In genomic region chr2:42901076-42901645, GRCh38 we compare ENCODE assay signal across 18 cellular contexts.
DNase-seq lines count a peak whose midpoint lies in the region; ATAC-seq and TF ChIP-seq lines count a peak whose summit lies in the region.
"Had no signal": no experiment of that assay in that cellular context is flagged by ENCODE, and none has a peak within 500 bp of the region (broad histone marks: within the 10 kb centered on the region; RNA-seq: fewer than 3 reads in every experiment).

No MANE protein-coding gene starts in this region.

- H3K14ac ChIP-seq in mesenchymal stem cell (ENCODE audit: low read length in 2 of 2): no peak overlapping the region

- in situ Hi-C loops in G401 (cut with HindIII; ENCODE audit: low sequenced_read_pairs): no loop called here

- no peak for ATAC-seq in stimulated activated naive CD8-positive, alpha-beta T cell treated with anti-CD3 and anti-CD28 coated beads, Interleukin-15, amount 100 ng/mL, for 72 hours
- ATAC-seq in left lobe of liver: no peak
- ATAC-seq: activated T-cell treated with anti-CD3 and anti-CD28 coated beads, Interleukin-2, amount 50 U/mL, for 72 hours; heart left ventricle; left lung; natural killer cell treated with Interleukin-12 subunit alpha and Interleukin-12 subunit beta and Interleukin-15 and Interleukin-18, amount 100 ng/mL, for 72 hours had no signal

- H3K9me3 ChIP-seq in breast epithelium (no peaks in the 10 kb centered on the region), mesenchymal stem cell (ENCODE audit: control insufficient read depth, low read length) (no peaks in the 10 kb centered on the region)
- H3K9me3 ChIP-seq: heart left ventricle, left lung, stomach had no signal

- H3K27me3 Mint-ChIP-seq in MCF 10A (ENCODE audit: insufficient read depth, unreplicated experiment) (no peaks in the 10 kb centered on the region), chondrocyte (ENCODE audit: low read depth) (no peaks in the 10 kb centered on the region)
- peaks cover 13% of the 10 kb centered on the region for H3K27me3 Mint-ChIP-seq in stimulated activated naive CD8-positive, alpha-beta T cell treated with anti-CD3 and anti-CD28 coated beads, Interleukin-15, amount 100 ng/mL, for 72 hours

- POLR2A ChIA-PET in MCF 10A (lab: Yijun Ruan, JAX): interaction anchor here (0.7 kb wide), 1 partner anchor 659 kb away, joined by 4 read pairs; no protein-coding TSS in a partner anchor

- no peak overlapping the region for H3K23ac ChIP-seq in mesenchymal stem cell (ENCODE audit: low read length in 2 of 2)

- H2AK5ac ChIP-seq in mesenchymal stem cell (ENCODE audit: low read length, severe bottlenecking): no peak overlapping the region

- H3K9me3 Mint-ChIP-seq in MCF 10A (ENCODE audit: unreplicated experiment): no peaks in the 10 kb centered on the region
- no peaks in the 10 kb centered on the region for H3K9me3 Mint-ChIP-seq in chondrocyte (ENCODE audit: low read depth)
- no peaks in the 10 kb centered on the region for H3K9me3 Mint-ChIP-seq in stimulated activated naive CD8-positive, alpha-beta T cell treated with anti-CD3 and anti-CD28 coated beads, Interleukin-15, amount 100 ng/mL, for 72 hours
- H3K9me3 Mint-ChIP-seq: activated T-cell treated with anti-CD3 and anti-CD28 coated beads, Interleukin-2, amount 50 U/mL, for 72 hours; IgD-negative memory B cell; natural killer cell treated with Interleukin-12 subunit alpha and Interleukin-12 subunit beta and Interleukin-15 and Interleukin-18, amount 100 ng/mL, for 72 hours had no signal

- no peak overlapping the region for H2BK15ac ChIP-seq in mesenchymal stem cell (ENCODE audit: low read depth, poor library complexity, severe bottlenecking)

- H3K27ac ChIP-seq in breast epithelium (peak overlapping the region; percentile 68 to 76), mesenchymal stem cell (ENCODE audit: low read length, poor library complexity, severe bottlenecking) (peak overlapping the region; percentile 54)
- H3K27ac ChIP-seq: heart left ventricle, left lung, RWPE1 had no signal

- H3K4me1 Mint-ChIP-seq in MCF 10A (ENCODE audit: insufficient read depth, unreplicated experiment): peaks cover 11% of the 10 kb centered on the region
- H3K4me1 Mint-ChIP-seq in chondrocyte (ENCODE audit: low read depth): peaks cover 36% of the 10 kb centered on the region
- H3K4me1 Mint-ChIP-seq in stimulated activated naive CD8-positive, alpha-beta T cell treated with anti-CD3 and anti-CD28 coated beads, Interleukin-15, amount 100 ng/mL, for 72 hours: peaks cover 9% of the 10 kb centered on the region
- H3K4me1 Mint-ChIP-seq: IgD-negative memory B cell had no signal

- peak overlapping the region in 1 of 2 experiments; percentile 71 for H3K18ac ChIP-seq in mesenchymal stem cell (ENCODE audit: low read depth in 1 of 2, low read length in 2 of 2)

- TF ChIP-seq CTCF in breast epithelium (IDR thresholded peaks at IDR 0.05): no peak
- no peak for TF ChIP-seq CTCF in MCF 10A (IDR thresholded peaks at IDR 0.05; ENCODE audit: unreplicated experiment)
- TF ChIP-seq CTCF in chondrocyte (IDR thresholded peaks at IDR 0.05): no peak

- no peak overlapping the region for H2BK5ac ChIP-seq in mesenchymal stem cell (ENCODE audit: low read depth, low read length, poor library complexity, severe bottlenecking)

- CTCF ChIA-PET in MCF 10A (lab: Yijun Ruan, JAX): interaction anchor here (0.6 to 1.6 kb wide), 4 partner anchors 16 to 358 kb away, joined by 3 to 5 read pairs (median 4); no protein-coding TSS in a partner anchor

- TF ChIP-seq POLR2A in breast epithelium (IDR thresholded peaks at IDR 0.05): no peak

- H4K8ac ChIP-seq in mesenchymal stem cell (ENCODE audit: low read length): no peak overlapping the region

- H2BK120ac ChIP-seq in mesenchymal stem cell (ENCODE audit: low read depth, low read length): no peak overlapping the region

- DNase-seq in breast epithelium (ENCODE audit: low spot score in 2 of 2) (no peak), MCF 10A (ENCODE audit: unreplicated experiment) (no peak), chondrocyte (ENCODE audit: low spot score) (no peak), mesenchymal stem cell (peak; percentile 75), G401 (ENCODE audit: low spot score) (no peak), NCI-H1930 (lab: John Stamatoyannopoulos, UW) (no peak), left lobe of liver (ENCODE audit: low spot score) (no peak)
- DNase-seq in stimulated activated naive CD8-positive, alpha-beta T cell treated with anti-CD3 and anti-CD28 coated beads, Interleukin-15, amount 100 ng/mL, for 72 hours: no peak
- DNase-seq: activated T-cell treated with anti-CD3 and anti-CD28 coated beads, Interleukin-2, amount 50 U/mL, for 72 hours; effector CD4-positive, alpha-beta T cell; heart left ventricle; left lung; NCI-H1436; NCI-H526; stomach had no signal

- H3K4me2 ChIP-seq in mesenchymal stem cell (ENCODE audit: low read length, poor library complexity, severe bottlenecking): no peak overlapping the region

- intact Hi-C loops in breast epithelium (cut with DNase I; ENCODE audit: low total_unique reads): no loop called here
- intact Hi-C loops in MCF 10A (cut with micrococcal nuclease): no loop called here

- H3K27me3 ChIP-seq in breast epithelium (no peaks in the 10 kb centered on the region), mesenchymal stem cell (ENCODE audit: control insufficient read depth in 1 of 2, insufficient read depth in 1 of 2, low read length in 2 of 2) (peaks cover 0 to 11% of the 10 kb centered on the region in 2 experiments)
- H3K27me3 ChIP-seq: heart left ventricle, stomach had no signal

- H3K4me1 ChIP-seq in breast epithelium: peaks cover 6 to 11% of the 10 kb centered on the region in 2 donors
- peaks cover 40% of the 10 kb centered on the region for H3K4me1 ChIP-seq in mesenchymal stem cell (ENCODE audit: control insufficient read depth, insufficient read depth, low read depth, low read length)

- no peaks in the 10 kb centered on the region for H3K36me3 Mint-ChIP-seq in MCF 10A (ENCODE audit: insufficient read depth, unreplicated experiment)
- H3K36me3 Mint-ChIP-seq in chondrocyte (ENCODE audit: low read depth): no peaks in the 10 kb centered on the region
- H3K36me3 Mint-ChIP-seq: IgD-negative memory B cell; natural killer cell treated with Interleukin-12 subunit alpha and Interleukin-12 subunit beta and Interleukin-15 and Interleukin-18, amount 100 ng/mL, for 72 hours had no signal

- H3K27ac Mint-ChIP-seq in MCF 10A (ENCODE audit: low read depth, unreplicated experiment): no peak overlapping the region
- peak overlapping the region; percentile 71 for H3K27ac Mint-ChIP-seq in chondrocyte (ENCODE audit: unreplicated experiment)
- H3K27ac Mint-ChIP-seq in stimulated activated naive CD8-positive, alpha-beta T cell treated with anti-CD3 and anti-CD28 coated beads, Interleukin-15, amount 100 ng/mL, for 72 hours: no peak overlapping the region
- H3K27ac Mint-ChIP-seq: activated T-cell treated with anti-CD3 and anti-CD28 coated beads, Interleukin-2, amount 50 U/mL, for 72 hours; IgD-negative memory B cell; natural killer cell treated with Interleukin-12 subunit alpha and Interleukin-12 subunit beta and Interleukin-15 and Interleukin-18, amount 100 ng/mL, for 72 hours had no signal

- H2AFZ ChIP-seq in mesenchymal stem cell (ENCODE audit: low read depth, low read length): no peak overlapping the region

- no TSS peak for BruUV-seq in MCF 10A (replicated peaks; lab: Mats Ljungman, UMichigan)

- no peak overlapping the region for H4K91ac ChIP-seq in mesenchymal stem cell (ENCODE audit: low read length)

- H3K4me3 Mint-ChIP-seq in MCF 10A (ENCODE audit: unreplicated experiment) (no peak overlapping the region), chondrocyte (ENCODE audit: unreplicated experiment) (no peak overlapping the region)
- no peak overlapping the region for H3K4me3 Mint-ChIP-seq in stimulated activated naive CD8-positive, alpha-beta T cell treated with anti-CD3 and anti-CD28 coated beads, Interleukin-15, amount 100 ng/mL, for 72 hours
- H3K4me3 Mint-ChIP-seq: activated T-cell treated with anti-CD3 and anti-CD28 coated beads, Interleukin-2, amount 50 U/mL, for 72 hours; IgD-negative memory B cell; natural killer cell treated with Interleukin-12 subunit alpha and Interleukin-12 subunit beta and Interleukin-15 and Interleukin-18, amount 100 ng/mL, for 72 hours had no signal

- WGBS in mesenchymal stem cell: 54% methylated on average over 4 of the region's 4 CpGs

- no peaks in the 10 kb centered on the region for H3K79me1 ChIP-seq in mesenchymal stem cell (replicated peaks; ENCODE audit: low read length, poor library complexity, severe bottlenecking)

- H3K4me3 ChIP-seq in breast epithelium: no peak overlapping the region
- no peak overlapping the region for H3K4me3 ChIP-seq in mesenchymal stem cell (ENCODE audit: insufficient read depth in 1 of 2, low read depth in 1 of 2, low read length in 2 of 2)
- H3K4me3 ChIP-seq: heart left ventricle, left lung, stomach had no signal

- H3K4ac ChIP-seq in mesenchymal stem cell (ENCODE audit: low read depth in 1 of 2, low read length in 2 of 2): no peak overlapping the region

- H2BK12ac ChIP-seq in mesenchymal stem cell (ENCODE audit: low read length in 2 of 2): no peak overlapping the region

- no peaks in the 10 kb centered on the region for H3K36me3 ChIP-seq in breast epithelium
- H3K36me3 ChIP-seq in mesenchymal stem cell (ENCODE audit: control insufficient read depth in 1 of 2, insufficient read depth in 2 of 2, low read depth in 1 of 2, low read length in 2 of 2): no peaks in the 10 kb centered on the region
- H3K36me3 ChIP-seq: heart left ventricle, left lung, stomach had no signal

- no peak overlapping the region for H3K9ac ChIP-seq in mesenchymal stem cell (ENCODE audit: low read length)
